20 cellular contexts compared by ENCODE assay signal in the genomic region with DNA sequence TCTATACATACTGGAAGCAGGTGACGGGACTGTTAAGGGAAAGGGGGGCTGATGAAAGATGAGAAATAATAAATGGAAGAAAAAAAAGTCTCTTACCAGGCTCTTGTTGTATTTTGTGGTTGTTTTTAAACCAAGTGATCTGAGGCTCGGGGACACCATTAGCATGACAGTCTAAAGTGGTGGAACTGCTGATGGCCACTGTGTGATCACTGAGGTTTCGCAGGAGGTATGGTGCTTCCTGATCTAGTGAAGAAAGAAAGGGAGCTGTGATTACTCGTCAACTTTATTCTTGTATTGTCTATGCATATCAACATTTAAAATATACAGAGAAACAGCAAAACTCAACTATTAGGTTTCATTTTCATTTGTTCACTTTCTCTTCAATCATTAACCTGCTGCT.
DNase-seq lines count a peak whose midpoint lies in the region; ATAC-seq and TF ChIP-seq lines count a peak whose summit lies in the region.
"Had no signal": no experiment of that assay in that cellular context is flagged by ENCODE, and none has a peak within 500 bp of the region (broad histone marks: within the 10 kb centered on the region; RNA-seq: fewer than 3 reads in every experiment).

No MANE protein-coding gene starts in this region.

- H4K8ac ChIP-seq in H9 (replicated peaks; ENCODE audit: insufficient read length, low read depth, low read length): no peak overlapping the region

- no peak overlapping the region for H3K4ac ChIP-seq in H9 (ENCODE audit: low read depth, low read length)

- H3K23me2 ChIP-seq in H9 (ENCODE audit: insufficient read length, low read depth, low read length, poor library complexity, severe bottlenecking): no peaks in the 10 kb centered on the region

- H3K27ac Mint-ChIP-seq in stimulated activated naive CD8-positive, alpha-beta T cell treated with anti-CD3 and anti-CD28 coated beads, Interleukin-15, Interleukin-2, amounts not matched to agents 100 ng/mL and 50 ng/mL, for 24 hours: peak overlapping the region; percentile 18
- H3K27ac Mint-ChIP-seq in stimulated activated naive CD8-positive, alpha-beta T cell treated with anti-CD3 and anti-CD28 coated beads, Interleukin-15, amount 100 ng/mL, for 72 hours: peak overlapping the region in 1 of 2 donors; percentile 13
- H3K27ac Mint-ChIP-seq in H9: peak overlapping the region in 2 of 3 experiments; percentile 20 to 81; a peak in 5 of 7 replicates
- H3K27ac Mint-ChIP-seq: CD8-positive, alpha-beta memory T cell had no signal

- H2AK5ac ChIP-seq in H9 (ENCODE audit: insufficient read length, low read length): no peak overlapping the region

- H3K27me3 Mint-ChIP-seq in stimulated activated naive CD8-positive, alpha-beta T cell treated with anti-CD3 and anti-CD28 coated beads, Interleukin-15, Interleukin-2, amounts not matched to agents 100 ng/mL and 50 ng/mL, for 24 hours: peaks cover 4% of the 10 kb centered on the region
- H3K27me3 Mint-ChIP-seq in stimulated activated naive CD8-positive, alpha-beta T cell treated with anti-CD3 and anti-CD28 coated beads, Interleukin-15, amount 100 ng/mL, for 72 hours: no peaks in the 10 kb centered on the region
- no peaks in the 10 kb centered on the region for H3K27me3 Mint-ChIP-seq in H9 (ENCODE audit: low read depth)

- H3K9ac ChIP-seq in H9 (ENCODE audit: extremely low read depth, insufficient read length, low read length): no peak overlapping the region
- H3K9ac ChIP-seq: KMS-11 had no signal

- H3K27ac ChIP-seq in H9 (ENCODE audit: insufficient read length, low read depth, low read length): no peak overlapping the region
- H3K27ac ChIP-seq: HL-60, KMS-11, PC-9, RWPE1 had no signal

- H2BK12ac ChIP-seq in H9 (ENCODE audit: insufficient read length, low read depth, low read length): no peak overlapping the region

- H2BK15ac ChIP-seq in H9 (ENCODE audit: low read depth, low read length): no peak overlapping the region

- no peak overlapping the region for H3K4me3 Mint-ChIP-seq in stimulated activated naive CD8-positive, alpha-beta T cell treated with anti-CD3 and anti-CD28 coated beads, Interleukin-15, Interleukin-2, amounts not matched to agents 100 ng/mL and 50 ng/mL, for 24 hours
- no peak overlapping the region for H3K4me3 Mint-ChIP-seq in stimulated activated naive CD8-positive, alpha-beta T cell treated with anti-CD3 and anti-CD28 coated beads, Interleukin-15, amount 100 ng/mL, for 72 hours
- H3K4me3 Mint-ChIP-seq in H9: no peak overlapping the region
- H3K4me3 Mint-ChIP-seq: CD8-positive, alpha-beta memory T cell had no signal

- H3K36me3 Mint-ChIP-seq in stimulated activated naive CD8-positive, alpha-beta T cell treated with anti-CD3 and anti-CD28 coated beads, Interleukin-15, Interleukin-2, amounts not matched to agents 100 ng/mL and 50 ng/mL, for 24 hours (ENCODE audit: low read depth): peaks cover 1% of the 10 kb centered on the region
- peaks cover 20 to 54% (median 33%) of the 10 kb centered on the region in 3 experiments; a peak in 6 of 7 replicates for H3K36me3 Mint-ChIP-seq in H9 (ENCODE audit: insufficient read depth in 1 of 3, low read depth in 3 of 3)

- no peak overlapping the region for H2BK5ac ChIP-seq in H9 (ENCODE audit: insufficient read length, low read length)

- peaks cover 6% of the 10 kb centered on the region for H3K4me1 Mint-ChIP-seq in stimulated activated naive CD8-positive, alpha-beta T cell treated with anti-CD3 and anti-CD28 coated beads, Interleukin-15, Interleukin-2, amounts not matched to agents 100 ng/mL and 50 ng/mL, for 24 hours (ENCODE audit: low read depth)
- no peaks in the 10 kb centered on the region for H3K4me1 Mint-ChIP-seq in stimulated activated naive CD8-positive, alpha-beta T cell treated with anti-CD3 and anti-CD28 coated beads, Interleukin-15, amount 100 ng/mL, for 72 hours
- peaks cover 32 to 35% of the 10 kb centered on the region in 2 experiments for H3K4me1 Mint-ChIP-seq in H9

- no peaks in the 10 kb centered on the region for H3K79me2 ChIP-seq in H9 (ENCODE audit: insufficient read depth, low read length)

- no peak overlapping the region for H3K18ac ChIP-seq in H9 (ENCODE audit: insufficient read length, low read depth, low read length)

- H3K4me1 ChIP-seq in H9 (ENCODE audit: insufficient read depth, low read length): no peaks in the 10 kb centered on the region

- no peaks in the 10 kb centered on the region for H3K27me3 ChIP-seq in H9 (ENCODE audit: insufficient read depth, low read length)

- no peak overlapping the region for H3K4me2 ChIP-seq in H9 (ENCODE audit: insufficient read depth, insufficient read length, low read length)
- H3K4me2 ChIP-seq: KMS-11, PC-9 had no signal

- no peak for DNase-seq in stimulated activated naive CD8-positive, alpha-beta T cell treated with anti-CD3 and anti-CD28 coated beads, Interleukin-15, amount 100 ng/mL, for 72 hours
- DNase-seq in H9 (no peak), medulla oblongata (ENCODE audit: extremely low spot score) (peak; percentile 38), SKM-1 treated with dmso at 0.1 percent for 144 hours (lab: John Stamatoyannopoulos, UW; ENCODE audit: unreplicated experiment) (no peak), COLO829 (ENCODE audit: low spot score) (no peak), SHP77 treated with DMSO at 0.1 percent for 48 hours (lab: John Stamatoyannopoulos, UW) (no peak)
- DNase-seq: C1 segment of cervical spinal cord; CD8-positive, alpha-beta memory T cell; GOT3; NCI-H1417 treated with DMSO at 0.1 percent for 48 hours; NCI-H187 treated with DMSO at 0.1 percent for 48 hours; NCI-H226; NCI-H524; NCI-H82; PC-9 had no signal

- no CpG with 5 or more reads among the region's 4 CpGs for WGBS in H9 (ENCODE audit: extremely low coverage, insufficient read length, low lambda C conversion rate)

- no peak overlapping the region for H3T11ph ChIP-seq in H9 (ENCODE audit: low read length)

- no peaks in the 10 kb centered on the region for H3K9me3 ChIP-seq in H9 (ENCODE audit: control insufficient read depth, low read depth, low read length)

- H2BK20ac ChIP-seq in H9 (ENCODE audit: low read depth, low read length, poor library complexity, severe bottlenecking): no peak overlapping the region

- no peak overlapping the region for H3K23ac ChIP-seq in H9 (ENCODE audit: insufficient read length, low read depth, low read length)

- TF ChIP-seq CTCF in H9 (conservative IDR thresholded peaks at IDR 0.05): no peak

- no peak overlapping the region for H2BK120ac ChIP-seq in H9 (ENCODE audit: low read depth, low read length, poor library complexity, severe bottlenecking)

- no peak overlapping the region for H3K14ac ChIP-seq in H9 (ENCODE audit: insufficient read depth, low read length)

- no peak overlapping the region for H4K5ac ChIP-seq in H9 (ENCODE audit: insufficient read length, low read depth, low read length)

- no peak overlapping the region for H3K56ac ChIP-seq in H9 (ENCODE audit: insufficient read length, low read depth, low read length)

- H3K9me3 Mint-ChIP-seq in stimulated activated naive CD8-positive, alpha-beta T cell treated with anti-CD3 and anti-CD28 coated beads, Interleukin-15, Interleukin-2, amounts not matched to agents 100 ng/mL and 50 ng/mL, for 24 hours: no peaks in the 10 kb centered on the region
- H3K9me3 Mint-ChIP-seq in stimulated activated naive CD8-positive, alpha-beta T cell treated with anti-CD3 and anti-CD28 coated beads, Interleukin-15, amount 100 ng/mL, for 72 hours: no peaks in the 10 kb centered on the region
- H3K9me3 Mint-ChIP-seq in H9: no peaks in the 10 kb centered on the region
- H3K9me3 Mint-ChIP-seq: CD8-positive, alpha-beta memory T cell had no signal

- H4K20me1 ChIP-seq in H9 (ENCODE audit: control insufficient read depth, insufficient read depth, insufficient read length): no peaks in the 10 kb centered on the region

- no peak overlapping the region for H4K91ac ChIP-seq in H9 (ENCODE audit: insufficient read length, low read depth, low read length)

- H3K79me1 ChIP-seq in H9 (ENCODE audit: insufficient read depth, low read depth, low read length, poor library complexity, severe bottlenecking): no peaks in the 10 kb centered on the region

- H2AFZ ChIP-seq in H9 (ENCODE audit: low read length): no peak overlapping the region
- H2AFZ ChIP-seq: PC-9 had no signal

- no peak for ATAC-seq in stimulated activated naive CD8-positive, alpha-beta T cell treated with anti-CD3 and anti-CD28 coated beads, Interleukin-15, amount 100 ng/mL, for 72 hours
- ATAC-seq in HG02678 (IDR thresholded peaks at IDR 0.05; ENCODE audit: unreplicated experiment): no peak
